Comparison of ENCODE assay signal across 14 cellular contexts in the genomic region with DNA sequence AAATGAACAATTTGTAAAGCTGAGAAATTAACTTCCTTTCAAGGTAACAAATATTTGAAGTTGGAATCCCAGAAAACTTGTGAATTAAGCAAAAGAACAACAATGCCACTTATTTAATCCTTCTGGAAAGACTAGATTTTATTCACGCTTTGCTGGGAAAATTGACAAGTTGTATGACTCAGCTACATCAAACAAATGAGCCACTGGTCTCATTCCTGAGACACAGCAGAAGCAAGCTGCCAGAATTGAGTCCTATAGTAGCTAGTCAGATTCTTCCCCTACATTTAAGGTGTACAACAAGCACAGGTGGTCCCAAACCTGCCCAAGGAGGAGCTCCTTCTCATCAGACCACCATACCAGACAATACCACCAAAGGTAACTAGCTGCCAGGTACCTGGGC.
DNase-seq lines count a peak whose midpoint lies in the region; ATAC-seq and TF ChIP-seq lines count a peak whose summit lies in the region.
"Had no signal": no experiment of that assay in that cellular context is flagged by ENCODE, and none has a peak within 500 bp of the region (broad histone marks: within the 10 kb centered on the region; RNA-seq: fewer than 3 reads in every experiment).

No MANE protein-coding gene starts in this region.

- no peak for ATAC-seq in HG02588 (IDR thresholded peaks at IDR 0.05; ENCODE audit: unreplicated experiment)
- ATAC-seq: gastroesophageal sphincter, Panc1 had no signal

- TF ChIP-seq CTCF in LNCaP clone FGC (IDR thresholded peaks at IDR 0.05; ENCODE audit: control insufficient read depth, extremely low read depth, insufficient read depth): no peak

- H3K27ac ChIP-seq in ACC112 (ENCODE audit: low read depth, low read length) (peak overlapping the region; percentile 37), caudate nucleus (ENCODE audit: low read depth, low read length) (peak overlapping the region; percentile 63), layer of hippocampus (ENCODE audit: low read depth, low read length) (peak overlapping the region; percentile 68)
- H3K27ac ChIP-seq: brain microvascular endothelial cell, gastroesophageal sphincter, thoracic aorta had no signal

- H2AFZ ChIP-seq in ACC112 (ENCODE audit: low read length, unreplicated experiment): no peak overlapping the region

- no peaks in the 10 kb centered on the region for H3K27me3 ChIP-seq in ACC112 (ENCODE audit: insufficient read depth, low read length)
- H3K27me3 ChIP-seq in layer of hippocampus (ENCODE audit: control insufficient read depth, insufficient read depth, low read length): no peaks in the 10 kb centered on the region
- H3K27me3 ChIP-seq: BE2C, brain microvascular endothelial cell, gastroesophageal sphincter had no signal

- DNase-seq in LNCaP clone FGC (ENCODE audit: low read depth) (peak; percentile 72), caudate nucleus (lab: John Stamatoyannopoulos, UW) (peak in 3 of 61 donors; percentile 18 to 29 (median 28)), COLO829 (ENCODE audit: low spot score) (no peak)
- no peak for DNase-seq in activated CD8-positive, alpha-beta memory T cell treated with anti-CD3 and anti-CD28 coated beads for 24 hours
- DNase-seq in stimulated activated naive CD4-positive, alpha-beta T cell (lab: John Stamatoyannopoulos, UW): no peak
- DNase-seq: BE2C, brain microvascular endothelial cell, NCI-H2107 had no signal

- H3K36me3 ChIP-seq in ACC112 (ENCODE audit: insufficient read depth, low read length): no peaks in the 10 kb centered on the region
- H3K36me3 ChIP-seq: BE2C, brain microvascular endothelial cell, gastroesophageal sphincter, thoracic aorta had no signal

- peaks cover 44% of the 10 kb centered on the region for H3K4me1 ChIP-seq in ACC112 (ENCODE audit: control insufficient read depth, insufficient read depth, low read length, unreplicated experiment)
- H3K4me1 ChIP-seq: BE2C had no signal

- H3K79me2 ChIP-seq in ACC112 (ENCODE audit: control insufficient read depth, insufficient read depth, low read length, unreplicated experiment): no peaks in the 10 kb centered on the region

- no peak overlapping the region; the same call in 1 of the 2 replicates for H3K4me3 ChIP-seq in ACC112 (ENCODE audit: low read depth, low read length)
- no peak overlapping the region for H3K4me3 ChIP-seq in LNCaP clone FGC (ENCODE audit: low read depth, low read length)
- H3K4me3 ChIP-seq: gastroesophageal sphincter, thoracic aorta had no signal
